In the genomic region with DNA sequence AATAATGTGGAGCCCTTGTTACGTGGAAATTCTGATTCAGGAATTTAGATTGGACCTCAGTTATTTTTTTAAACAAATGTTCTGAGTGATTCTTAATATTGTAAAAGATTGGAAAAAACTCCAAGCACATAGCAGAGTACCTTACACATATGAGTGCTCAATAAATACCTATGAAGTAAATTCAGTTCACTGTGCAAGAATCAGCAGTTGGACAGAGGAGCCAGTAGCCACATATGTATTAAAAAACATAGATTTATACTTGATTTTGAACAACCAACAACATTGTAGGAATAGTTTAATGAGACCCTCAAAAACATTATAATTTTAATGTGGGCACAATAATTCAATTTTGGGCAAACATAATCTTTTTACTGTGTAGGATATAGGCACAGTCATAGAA, we compare ENCODE assay signal across 9 cellular contexts.
"Had no signal": no experiment of that assay in that cellular context is flagged by ENCODE, and none has a peak within 500 bp of the region (broad histone marks: within the 10 kb centered on the region; RNA-seq: fewer than 3 reads in every experiment).

No MANE protein-coding gene starts in this region.

- H3K9me3 ChIP-seq: HAP-1 had no signal

- DNase-seq: GM23248, GOT3, H7, IMR-90, KBM-7 had no signal

- H3K4me1 ChIP-seq: HAP-1 had no signal

- H3K36me3 ChIP-seq: HAP-1 had no signal

- H3K4me2 ChIP-seq: KMS-11 had no signal

- H3K4me3 ChIP-seq: GM23248, HAP-1 had no signal

- H3K27ac ChIP-seq: GM23248, KMS-11 had no signal

- ATAC-seq: HCT116 had no signal

- FAIRE-seq: HTR-8/SVneo had no signal
